Comparison of ENCODE assay signal across 29 cellular contexts in the genomic region with DNA sequence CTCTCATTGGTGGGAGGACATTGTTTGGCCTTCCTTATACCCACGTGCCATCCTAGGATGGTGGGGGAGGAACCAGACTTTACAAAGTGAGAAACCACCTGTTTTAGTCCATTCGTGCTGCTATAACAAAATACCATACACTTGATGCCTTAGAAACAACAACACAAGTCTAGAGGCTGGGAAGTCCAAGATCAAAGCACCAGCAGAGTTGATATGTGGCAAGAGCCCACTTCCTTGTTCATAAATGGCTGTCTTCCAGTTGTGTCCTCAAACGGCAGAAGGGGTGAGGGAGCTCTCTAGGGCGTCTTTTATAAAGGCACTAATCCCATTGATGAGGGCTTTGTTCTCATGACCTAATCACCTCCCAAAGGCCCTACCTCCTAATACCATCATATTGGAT. TPM values are rescaled to one million over a fixed set of nuclear protein-coding genes. Genes with fewer than 3 reads are reported as not detected.
"Had no signal": no experiment of that assay in that cellular context is flagged by ENCODE, and none has a peak within 500 bp of the region (broad histone marks: within the 10 kb centered on the region; RNA-seq: fewer than 3 reads in every experiment).

No MANE protein-coding gene starts in this region.

- DNase-seq: stimulated activated CD4-positive, alpha-beta T cell treated with anti-CD3 and anti-CD28 coated beads, Interleukin-2, amount 100 ng/mL, for 48 hours; stimulated activated CD4-positive, alpha-beta T cell treated with anti-CD3 and anti-CD28 coated beads, Interleukin-4, amount 100 ng/mL, for 1 hour; stimulated activated CD4-positive, alpha-beta T cell treated with anti-CD3 and anti-CD28 coated beads, Interleukin-4, amount 100 ng/mL, for 24 hours; stimulated activated CD4-positive, alpha-beta T cell treated with anti-CD3 and anti-CD28 coated beads, Interleukin-4, amount 100 ng/mL, for 4 hours; stimulated activated CD8-positive, alpha-beta memory T cell treated with anti-CD3 and anti-CD28 coated beads, Interleukin-4, amount 100 ng/mL, for 48 hours; stimulated activated naive B cell treated with anti-CD40 and anti-IgM and Interleukin-4, amounts not matched to agents 10 μg/mL and 1 μg/mL and 100 μg/mL, for 72 hours; stimulated activated naive CD4-positive, alpha-beta T cell; stimulated activated naive CD4-positive, alpha-beta T cell treated with Interleukin-2 at 50 U/mL for 16 hours; stimulated activated naive CD8-positive, alpha-beta T cell treated with anti-CD3 and anti-CD28 coated beads, Interleukin-15, amount 100 ng/mL, for 72 hours; stimulated activated naive CD8-positive, alpha-beta T cell treated with anti-CD3 and anti-CD28 coated beads, Interleukin-15, Interleukin-2, amounts not matched to agents 100 U/mL and 50 U/mL, for 24 hours; stomach; substantia nigra; testis; thyroid gland; tibial artery; transverse colon; trophoblast cell; upper lobe of left lung; upper lobe of right lung; uterus had no signal

- H3K4me3 ChIP-seq: stomach, suprapubic skin, testis, thoracic aorta, thyroid gland, tibial artery, tibial nerve, transverse colon, upper lobe of left lung, upper lobe of right lung, uterus, vagina had no signal

- H3K27ac ChIP-seq: stomach, suprapubic skin, testis, thoracic aorta, thyroid gland, tibial artery, tibial nerve, upper lobe of left lung, upper lobe of right lung, uterus, vagina had no signal

- ATAC-seq: stimulated activated effector memory CD8-positive, alpha-beta T cell treated with anti-CD3 and anti-CD28 coated beads, Interleukin-12 subunit alpha, Interleukin-12 subunit beta, amount 100 ng/mL, for 72 hours; stimulated activated memory B cell treated with anti-CD40 and anti-IgM and Interleukin-4, amounts not matched to agents 10 μg/mL and 1 μg/mL and 100 μg/mL, for 72 hours; stimulated activated naive B cell treated with anti-CD40 and anti-IgM and Interleukin-4, amounts not matched to agents 10 μg/mL and 1 μg/mL and 100 μg/mL, for 72 hours; stimulated activated naive CD8-positive, alpha-beta T cell treated with anti-CD3 and anti-CD28 coated beads, Interleukin-15, amount 100 ng/mL, for 72 hours; stimulated activated naive CD8-positive, alpha-beta T cell treated with anti-CD3 and anti-CD28 coated beads, Interleukin-15, Interleukin-2, amounts not matched to agents 100 U/mL and 50 U/mL, for 24 hours; upper lobe of right lung had no signal

- H3K4me1 ChIP-seq: suprapubic skin, tibial artery, tibial nerve, upper lobe of right lung, uterus, vagina had no signal

- H3K36me3 ChIP-seq: stomach, suprapubic skin, thoracic aorta, thyroid gland, tibial artery, tibial nerve, transverse colon, upper lobe of left lung, upper lobe of right lung, uterus, vagina had no signal

- H3K9me3 ChIP-seq: suprapubic skin, testis, thyroid gland, tibial artery, transverse colon, upper lobe of right lung, uterus, vagina had no signal

- FAIRE-seq: urothelium cell line had no signal

- H3K27me3 ChIP-seq: testis, thyroid gland, tibial nerve, transverse colon, upper lobe of left lung, upper lobe of right lung, uterus, vagina had no signal

RNA-seq across cellular contexts. Expression of gene CAPN8, which starts 31.1 kb away (rescaled TPM):
- total RNA-seq: subcutaneous adipose tissue, temporal lobe, tibial nerve had no signal
